ENCODE assay signal across 8 cellular contexts in genomic region chr22:46738961-46739870, GRCh38. TPM values are rescaled to one million over a fixed set of nuclear protein-coding genes. Genes with fewer than 3 reads are reported as not detected.
DNase-seq lines count a peak whose midpoint lies in the region; ATAC-seq, FAIRE-seq and TF ChIP-seq lines count a peak whose summit lies in the region.

No MANE protein-coding gene starts in this region.

- DNase-seq in Caco-2 (peak; percentile 53 to 61), T-helper 22 cell (ENCODE audit: low read depth) (peak; percentile 77), HepG2 (ENCODE audit: low spot score) (peak; percentile 75), Kasumi-1 (lab: John Stamatoyannopoulos, UW) (no peak)
- DNase-seq in central memory CD8-positive, alpha-beta T cell (ENCODE audit: low spot score in 2 of 2), result peak; percentile 46 to 69

- peak; percentile 69 for TF ChIP-seq RAD21 in HepG2 (CRISPR knock-in tag; IDR thresholded peaks at IDR 0.05)

- BruUV-seq in Caco-2 (replicated peaks; lab: Mats Ljungman, UMichigan) (no TSS peak), HepG2 (replicated peaks; lab: Mats Ljungman, UMichigan) (no TSS peak)

- H3K4me1 ChIP-seq in Caco-2 (peaks cover 31% of the 10 kb centered on the region), HepG2 (ENCODE audit: insufficient read depth, low read length) (peaks cover 80% of the 10 kb centered on the region)

- H3K9me3 ChIP-seq in Caco-2 (peaks cover 10% of the 10 kb centered on the region; the same call in 1 of the 2 replicates), HepG2 (ENCODE audit: low read length) (no peaks in the 10 kb centered on the region)

- H3K27me3 ChIP-seq in Caco-2 (replicated peaks; ENCODE audit: control insufficient read depth, insufficient read depth, low read length) (no peaks in the 10 kb centered on the region), HepG2 (ENCODE audit: control insufficient read depth in 1 of 2, insufficient read depth in 2 of 2, low read length in 2 of 2) (no peaks in the 10 kb centered on the region; a peak in 1 of 5 replicates)

- CTCF ChIA-PET in Caco-2 (lab: Charles Lee) (interaction anchor here (0.6 kb wide), 1 partner anchor 60 kb away, joined by 3 read pairs; no protein-coding TSS in a partner anchor), HepG2 (lab: Yijun Ruan, JAX; ENCODE audit: low intra/inter-chr PET ratio, low total read pairs) (interaction anchor here (0.6 to 0.9 kb wide), 2 partner anchors 20 to 64 kb away, joined by 3 to 5 read pairs; no protein-coding TSS in a partner anchor)

- H3K36me3 Mint-ChIP-seq in Caco-2 (ENCODE audit: insufficient read depth, unreplicated experiment) (peaks cover 12% of the 10 kb centered on the region), IgD-negative memory B cell (peaks cover 2% of the 10 kb centered on the region)
- peaks cover 23% of the 10 kb centered on the region for H3K36me3 Mint-ChIP-seq in central memory CD8-positive, alpha-beta T cell (ENCODE audit: insufficient read depth)
- H3K36me3 Mint-ChIP-seq in stimulated activated naive CD8-positive, alpha-beta T cell treated with anti-CD3 and anti-CD28 coated beads, Interleukin-15, Interleukin-2, amounts not matched to agents 100 ng/mL and 50 ng/mL, for 24 hours (ENCODE audit: low read depth), result peaks cover 8% of the 10 kb centered on the region

- H3K4me2 ChIP-seq in HepG2 (ENCODE audit: low read depth, low read length), result peak overlapping the region; percentile 95

- H3K27ac Mint-ChIP-seq in Caco-2 (ENCODE audit: unreplicated experiment), result peak overlapping the region; percentile 45
- H3K27ac Mint-ChIP-seq in IgD-negative memory B cell, result peak overlapping the region in 2 of 3 donors; percentile 33 to 57
- peak overlapping the region; percentile 74 for H3K27ac Mint-ChIP-seq in central memory CD8-positive, alpha-beta T cell (ENCODE audit: low read depth)
- H3K27ac Mint-ChIP-seq in stimulated activated naive CD8-positive, alpha-beta T cell treated with anti-CD3 and anti-CD28 coated beads, Interleukin-15, Interleukin-2, amounts not matched to agents 100 ng/mL and 50 ng/mL, for 24 hours, result peak overlapping the region; percentile 88

- ATAC-seq in central memory CD8-positive, alpha-beta T cell (replicated peaks; ENCODE audit: extremely low read depth, poor library complexity, severe bottlenecking), result peak; percentile 57
- ATAC-seq in HepG2, result peak; percentile 66
- ATAC-seq in GM21576 (IDR thresholded peaks at IDR 0.05; ENCODE audit: unreplicated experiment), result no peak

- TF ChIP-seq CTCF in Caco-2 (IDR thresholded peaks at IDR 0.05; ENCODE audit: insufficient read depth in 1 of 2, low read depth in 1 of 2, low read length in 1 of 2, severe bottlenecking in 1 of 2, unreplicated experiment in 1 of 2) (peak in 1 of 2 experiments; percentile 8), HepG2 (CRISPR knock-in tag; IDR thresholded peaks at IDR 0.05) (peak; percentile 86)

- peak overlapping the region; percentile 69 for H3K4me3 Mint-ChIP-seq in Caco-2 (ENCODE audit: unreplicated experiment)
- H3K4me3 Mint-ChIP-seq in IgD-negative memory B cell, result peak overlapping the region; percentile 73 to 94 (median 88)
- H3K4me3 Mint-ChIP-seq in central memory CD8-positive, alpha-beta T cell, result peak overlapping the region; percentile 98
- H3K4me3 Mint-ChIP-seq in stimulated activated naive CD8-positive, alpha-beta T cell treated with anti-CD3 and anti-CD28 coated beads, Interleukin-15, Interleukin-2, amounts not matched to agents 100 ng/mL and 50 ng/mL, for 24 hours, result peak overlapping the region; percentile 83

- H3K4me3 ChIP-seq in Caco-2 (ENCODE audit: low read depth, low read length) (peak overlapping the region; percentile 67), HepG2 (replicated peaks in 1 of 3; ENCODE audit: insufficient read depth in 1 of 3, low read depth in 2 of 3, low read length in 3 of 3) (peak overlapping the region; percentile 63 to 84 (median 79))

- no peaks in the 10 kb centered on the region for H3K9me3 Mint-ChIP-seq in Caco-2 (ENCODE audit: unreplicated experiment)
- H3K9me3 Mint-ChIP-seq in IgD-negative memory B cell, result no peaks in the 10 kb centered on the region
- H3K9me3 Mint-ChIP-seq in central memory CD8-positive, alpha-beta T cell, result no peaks in the 10 kb centered on the region
- peaks cover 4% of the 10 kb centered on the region for H3K9me3 Mint-ChIP-seq in stimulated activated naive CD8-positive, alpha-beta T cell treated with anti-CD3 and anti-CD28 coated beads, Interleukin-15, Interleukin-2, amounts not matched to agents 100 ng/mL and 50 ng/mL, for 24 hours

- H3K79me2 ChIP-seq in HepG2 (ENCODE audit: insufficient read depth, low read length), result peaks cover 33% of the 10 kb centered on the region

- intact Hi-C loops in Caco-2 (cut with micrococcal nuclease; ENCODE audit: unreplicated experiment) (no loop called here), HepG2 (cut with micrococcal nuclease; ENCODE audit: unreplicated experiment) (loop anchor here (2.0 to 10.0 kb wide), 2 partner anchors 16 to 164 kb away; no protein-coding TSS in a partner anchor)

- no peak overlapping the region for H2AFZ ChIP-seq in HepG2 (ENCODE audit: low read length)

- peaks cover 18% of the 10 kb centered on the region for H4K20me1 ChIP-seq in HepG2 (ENCODE audit: insufficient read depth, low read length)

- H3K36me3 ChIP-seq in Caco-2 (ENCODE audit: control insufficient read depth, insufficient read depth, low read length), result no peaks in the 10 kb centered on the region
- H3K36me3 ChIP-seq in HepG2 (replicated peaks in 1 of 2; ENCODE audit: control insufficient read depth in 1 of 2, insufficient read depth in 2 of 2, low read length in 2 of 2), result peaks cover 0 to 3% of the 10 kb centered on the region in 2 experiments; a peak in 1 of 5 replicates

- H3K27me3 Mint-ChIP-seq in Caco-2 (ENCODE audit: insufficient read depth, unreplicated experiment) (no peaks in the 10 kb centered on the region), IgD-negative memory B cell (no peaks in the 10 kb centered on the region)
- no peaks in the 10 kb centered on the region for H3K27me3 Mint-ChIP-seq in central memory CD8-positive, alpha-beta T cell
- H3K27me3 Mint-ChIP-seq in stimulated activated naive CD8-positive, alpha-beta T cell treated with anti-CD3 and anti-CD28 coated beads, Interleukin-15, Interleukin-2, amounts not matched to agents 100 ng/mL and 50 ng/mL, for 24 hours, result no peaks in the 10 kb centered on the region

- POLR2A ChIA-PET in Caco-2 (lab: Charles Lee), result interaction anchor here (0.6 to 1.5 kb wide), 3 partner anchors 20 to 54 kb away, joined by 3 to 5 read pairs (median 4); partner anchors contain the start of gene TBC1D22A
- POLR2A ChIA-PET in HepG2 (lab: Yijun Ruan, JAX), result interaction anchor here (0.8 to 4.0 kb wide), 13 partner anchors 12 to 178 kb away, joined by 3 to 42 read pairs (median 5); partner anchors contain the start of gene TBC1D22A

- TF ChIP-seq EP300 in HepG2 (IDR thresholded peaks at IDR 0.05; ENCODE audit: low read depth in 2 of 2, low read length in 2 of 2), result no peak
- no peak for TF ChIP-seq EP300 in HepG2 (CRISPR knock-in tag; IDR thresholded peaks at IDR 0.05; ENCODE audit: borderline replicate concordance)

- peak overlapping the region; percentile 87 for H3K27ac ChIP-seq in HepG2 (ENCODE audit: extremely low read length, insufficient read depth, low read length)

- peaks cover 34% of the 10 kb centered on the region for H3K4me1 Mint-ChIP-seq in Caco-2 (ENCODE audit: low read depth, unreplicated experiment)
- H3K4me1 Mint-ChIP-seq in IgD-negative memory B cell, result peaks cover 21 to 27% (median 26%) of the 10 kb centered on the region in 3 donors
- peaks cover 43% of the 10 kb centered on the region for H3K4me1 Mint-ChIP-seq in central memory CD8-positive, alpha-beta T cell
- peaks cover 53% of the 10 kb centered on the region for H3K4me1 Mint-ChIP-seq in stimulated activated naive CD8-positive, alpha-beta T cell treated with anti-CD3 and anti-CD28 coated beads, Interleukin-15, Interleukin-2, amounts not matched to agents 100 ng/mL and 50 ng/mL, for 24 hours (ENCODE audit: low read depth)

- WGBS in HepG2 (ENCODE audit: low lambda C conversion rate), result 20% methylated on average over 3 of the region's 26 CpGs

- in situ Hi-C loops in HepG2 (cut with HindIII; ENCODE audit: extremely low pct_ligation_motif_present, low pct_unique_long_range_greater_than_20kb), result no loop called here

- peak; percentile 82 to 83 for TF ChIP-seq POLR2A in HepG2 (IDR thresholded peaks at IDR 0.05; ENCODE audit: insufficient read depth in 1 of 2, low read depth in 2 of 2, low read length in 2 of 2)

- peak overlapping the region; percentile 87 for H3K9ac ChIP-seq in HepG2 (ENCODE audit: insufficient read depth, low read depth, low read length)

- peak; percentile 74 for FAIRE-seq in HepG2 (lab: Jason Lieb, UNC)

RNA-seq across cellular contexts. Expression of gene CERK, which starts 1.2 kb away (rescaled TPM):
- total RNA-seq in Caco-2 (2022) (35.0 and 37.6 TPM in 2 replicates), HepG2 (2016; rRNA removed; fragmentation: Illumina TruSeq; extraction: Trizol) (40.3 and 41.8 TPM in 2 replicates)
- polyA plus RNA-seq in IgD-negative memory B cell (11.7 TPM), HepG2 (2011; rRNA removed) (41.9 and 49.5 TPM in 2 replicates)
- total RNA-seq in HepG2 (2016; cell fraction: cytosol; rRNA removed; fragmentation: Illumina TruSeq; extraction: Trizol; ENCODE audit: low read depth), result 33.8 and 34.8 TPM in 2 replicates
- total RNA-seq in HepG2 (2016; cell fraction: insoluble cytoplasmic fraction; rRNA removed; fragmentation: Illumina TruSeq; extraction: Trizol), result 36.2 and 38.6 TPM in 2 replicates
- 63.0 and 65.4 TPM in 2 replicates for total RNA-seq in HepG2 (2016; cell fraction: membrane; rRNA removed; fragmentation: Illumina TruSeq; extraction: Trizol)
- total RNA-seq in HepG2 (2016; cell fraction: nucleus; rRNA removed; fragmentation: Illumina TruSeq; extraction: Trizol), result 26.0 and 34.7 TPM in 2 replicates
- polyA plus RNA-seq in HepG2 (2011; cell fraction: cytosol; rRNA removed), result 38.6 and 42.2 TPM in 2 replicates
- polyA plus RNA-seq in HepG2 (2011; cell fraction: nucleus; rRNA removed), result 42.7 and 45.1 TPM in 2 replicates
- 38.6 and 44.4 TPM in 2 replicates for polyA plus RNA-seq in HepG2 (2012)
- polyA plus RNA-seq in HepG2 (2016; cell fraction: cytosol; fragmentation: Illumina TruSeq; extraction: Trizol; ENCODE audit: low read depth), result 31.4 and 34.6 TPM in 2 replicates
- 32.4 and 37.2 TPM in 2 replicates for polyA plus RNA-seq in HepG2 (2016; cell fraction: insoluble cytoplasmic fraction; fragmentation: Illumina TruSeq; extraction: Trizol; ENCODE audit: low read depth)
- polyA plus RNA-seq in HepG2 (2016; cell fraction: membrane; fragmentation: Illumina TruSeq; extraction: Trizol; ENCODE audit: low read depth), result 47.9 and 48.5 TPM in 2 replicates
- 42.2 and 46.3 TPM in 2 replicates for polyA plus RNA-seq in HepG2 (2016; cell fraction: nucleus; fragmentation: Illumina TruSeq; extraction: Trizol; ENCODE audit: insufficient read depth, low read depth)
- 29.1 and 59.9 TPM in 2 replicates for polyA minus RNA-seq in HepG2 (2011; rRNA and poly(A)+ RNA removed; ENCODE audit: low replicate concordance)
- polyA minus RNA-seq in HepG2 (2011; cell fraction: cytosol; rRNA and poly(A)+ RNA removed), result 26.6 and 33.8 TPM in 2 replicates
- 39.4 and 41.5 TPM in 2 replicates for polyA minus RNA-seq in HepG2 (2011; cell fraction: nucleus; rRNA and poly(A)+ RNA removed)

RNA-seq across cellular contexts. Expression of gene TBC1D22A, which starts 23.2 kb away (rescaled TPM):
- total RNA-seq in Caco-2 (2022) (26.7 and 32.6 TPM in 2 replicates), HepG2 (2016; rRNA removed; fragmentation: Illumina TruSeq; extraction: Trizol) (17.3 and 17.6 TPM in 2 replicates)
- polyA plus RNA-seq in IgD-negative memory B cell (64.3 TPM), HepG2 (2011; rRNA removed) (17.5 and 18.0 TPM in 2 replicates)
- total RNA-seq in HepG2 (2016; cell fraction: cytosol; rRNA removed; fragmentation: Illumina TruSeq; extraction: Trizol; ENCODE audit: low read depth), result 13.6 and 13.8 TPM in 2 replicates
- total RNA-seq in HepG2 (2016; cell fraction: insoluble cytoplasmic fraction; rRNA removed; fragmentation: Illumina TruSeq; extraction: Trizol), result 14.5 and 18.0 TPM in 2 replicates
- 15.2 and 19.7 TPM in 2 replicates for total RNA-seq in HepG2 (2016; cell fraction: membrane; rRNA removed; fragmentation: Illumina TruSeq; extraction: Trizol)
- 11.0 and 13.2 TPM in 2 replicates for total RNA-seq in HepG2 (2016; cell fraction: nucleus; rRNA removed; fragmentation: Illumina TruSeq; extraction: Trizol)
- polyA plus RNA-seq in HepG2 (2011; cell fraction: cytosol; rRNA removed), result 16.4 and 18.2 TPM in 2 replicates
- polyA plus RNA-seq in HepG2 (2011; cell fraction: nucleus; rRNA removed), result 14.2 and 18.7 TPM in 2 replicates
- polyA plus RNA-seq in HepG2 (2012), result 12.4 and 15.2 TPM in 2 replicates
- polyA plus RNA-seq in HepG2 (2016; cell fraction: cytosol; fragmentation: Illumina TruSeq; extraction: Trizol; ENCODE audit: low read depth), result 7.7 and 9.5 TPM in 2 replicates
- polyA plus RNA-seq in HepG2 (2016; cell fraction: insoluble cytoplasmic fraction; fragmentation: Illumina TruSeq; extraction: Trizol; ENCODE audit: low read depth), result 17.3 and 21.6 TPM in 2 replicates
- polyA plus RNA-seq in HepG2 (2016; cell fraction: membrane; fragmentation: Illumina TruSeq; extraction: Trizol; ENCODE audit: low read depth), result 14.3 and 16.8 TPM in 2 replicates
- polyA plus RNA-seq in HepG2 (2016; cell fraction: nucleus; fragmentation: Illumina TruSeq; extraction: Trizol; ENCODE audit: insufficient read depth, low read depth), result 13.4 and 13.5 TPM in 2 replicates
- 14.2 and 23.5 TPM in 2 replicates for polyA minus RNA-seq in HepG2 (2011; rRNA and poly(A)+ RNA removed; ENCODE audit: low replicate concordance)
- 11.9 and 12.0 TPM in 2 replicates for polyA minus RNA-seq in HepG2 (2011; cell fraction: cytosol; rRNA and poly(A)+ RNA removed)
- polyA minus RNA-seq in HepG2 (2011; cell fraction: nucleus; rRNA and poly(A)+ RNA removed), result 21.5 and 22.0 TPM in 2 replicates

Comparison
In these comparisons a context has a peak if more than half of its experiments do, and no peak if none do; other contexts are left out.
1. DNase-seq: peak in Caco-2 (2 of 2), T-helper 22 cell (single experiment), central memory CD8-positive, alpha-beta T cell (2 of 2) and HepG2 (single experiment); none in Kasumi-1 (0 of 2).
2. Peak in every context shown above with its lines, with median percentiles within 50 percentile points of each other: H3K27ac Mint-ChIP-seq and H3K4me3 Mint-ChIP-seq.